Comparison of ENCODE assay signal across 11 cellular contexts in the genomic region with DNA sequence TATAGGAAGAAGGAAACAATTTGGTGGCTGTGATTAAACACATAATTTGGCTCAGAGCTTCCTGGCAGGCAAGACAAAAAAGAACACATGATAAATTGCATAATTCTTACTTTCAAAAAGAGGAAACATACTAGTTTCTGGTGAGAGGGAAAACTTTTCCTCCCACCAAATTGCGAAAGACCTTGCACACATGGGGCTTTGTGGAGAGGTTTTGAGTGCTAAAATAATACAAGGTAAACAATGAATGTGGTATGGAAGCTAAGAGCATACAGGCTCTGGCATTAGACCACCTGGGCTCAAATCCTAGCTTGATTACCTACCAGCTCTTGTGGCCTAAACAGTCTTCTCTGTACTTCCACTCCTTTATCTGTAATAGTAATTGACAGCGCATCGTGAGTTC.
DNase-seq lines count a peak whose midpoint lies in the region; ATAC-seq and TF ChIP-seq lines count a peak whose summit lies in the region.
"Had no signal": no experiment of that assay in that cellular context is flagged by ENCODE, and none has a peak within 500 bp of the region (broad histone marks: within the 10 kb centered on the region; RNA-seq: fewer than 3 reads in every experiment).

No MANE protein-coding gene starts in this region.

- H3K27ac ChIP-seq in HL-60 (replicated peaks) (peak overlapping the region; percentile 67), sigmoid colon (peak overlapping the region; percentile 64 to 76 (median 72))
- H3K27ac ChIP-seq: SK-N-MC had no signal

- no peak overlapping the region for H3K4me3 ChIP-seq in HL-60 (replicated peaks; ENCODE audit: insufficient read depth, low read length)
- no peak overlapping the region for H3K4me3 ChIP-seq in sigmoid colon
- H3K4me3 ChIP-seq: SK-N-MC had no signal

- H3K4me1 ChIP-seq in sigmoid colon = peaks cover 0 to 54% (median 49%) of the 10 kb centered on the region in 4 donors

- no peak overlapping the region for H3K4me3 Mint-ChIP-seq in activated CD4-positive, alpha-beta T cell treated with anti-CD3 and anti-CD28 coated beads for 36 hours
- H3K4me3 Mint-ChIP-seq: activated naive CD4-positive, alpha-beta T cell treated with anti-CD3 and anti-CD28 coated beads for 36 hours had no signal

- no peaks in the 10 kb centered on the region for H3K36me3 ChIP-seq in sigmoid colon

- H3K36me3 Mint-ChIP-seq in activated CD4-positive, alpha-beta T cell treated with anti-CD3 and anti-CD28 coated beads for 36 hours (ENCODE audit: low read depth) = no peaks in the 10 kb centered on the region

- POLR2A ChIA-PET in activated CD4-positive, alpha-beta T cell treated with anti-CD3 and anti-CD28 coated beads for 36 hours (lab: Charles Lee) = no interaction called here

- CTCF ChIA-PET in activated CD4-positive, alpha-beta T cell treated with anti-CD3 and anti-CD28 coated beads for 36 hours (lab: Charles Lee) = interaction anchor here (1.1 kb wide), 1 partner anchor 24 kb away, joined by 4 read pairs; no protein-coding TSS in a partner anchor

- no peaks in the 10 kb centered on the region for H3K9me3 ChIP-seq in sigmoid colon

- 72 to 81% methylated on average over 3 of the region's 3 CpGs for WGBS in sigmoid colon, 2 donors

- H3K27me3 Mint-ChIP-seq in activated CD4-positive, alpha-beta T cell treated with anti-CD3 and anti-CD28 coated beads for 36 hours = no peaks in the 10 kb centered on the region

- intact Hi-C loops in sigmoid colon (cut with DNase I) = no loop called here
- intact Hi-C loops in activated CD4-positive, alpha-beta T cell treated with anti-CD3 and anti-CD28 coated beads for 36 hours (cut with DNase I, micrococcal nuclease) = no loop called here

- TF ChIP-seq EP300 in sigmoid colon (IDR thresholded peaks at IDR 0.05) = peak in 1 of 4 donors; percentile 63

- DNase-seq in HL-60 (ENCODE audit: low read depth in 1 of 2, low spot score in 1 of 2) = peak; percentile 90 to 96
- DNase-seq in SKM-1 treated with dmso at 0.1 percent for 144 hours (lab: John Stamatoyannopoulos, UW; ENCODE audit: unreplicated experiment) = peak; percentile 95
- peak; percentile 42 for DNase-seq in globus pallidus (ENCODE audit: low spot score)
- peak; percentile 74 for DNase-seq in sigmoid colon
- no peak for DNase-seq in activated CD4-positive, alpha-beta T cell treated with anti-CD3 and anti-CD28 coated beads for 36 hours
- DNase-seq in nucleus accumbens (lab: John Stamatoyannopoulos, UW) = no peak
- no peak for DNase-seq in stimulated activated CD4-positive, alpha-beta T cell treated with anti-CD3 and anti-CD28 coated beads, Interleukin-2, amount 100 ng/mL, for 24 hours
- no peak for DNase-seq in germinal center (ENCODE audit: low spot score)
- DNase-seq: activated naive CD4-positive, alpha-beta T cell treated with anti-CD3 and anti-CD28 coated beads for 36 hours; stimulated activated CD4-positive, alpha-beta T cell treated with anti-CD3 and anti-CD28 coated beads, Interleukin-4, amount 100 ng/mL, for 1 hour had no signal

- ATAC-seq in activated CD4-positive, alpha-beta T cell treated with anti-CD3 and anti-CD28 coated beads for 36 hours = no peak

- H3K27me3 ChIP-seq in HL-60 (ENCODE audit: insufficient read depth, poor library complexity, severe bottlenecking) (no peaks in the 10 kb centered on the region), sigmoid colon (no peaks in the 10 kb centered on the region)

- no peak overlapping the region for H3K27ac Mint-ChIP-seq in activated CD4-positive, alpha-beta T cell treated with anti-CD3 and anti-CD28 coated beads for 36 hours
- H3K27ac Mint-ChIP-seq: activated naive CD4-positive, alpha-beta T cell treated with anti-CD3 and anti-CD28 coated beads for 36 hours had no signal

- TF ChIP-seq CTCF in HL-60 (IDR thresholded peaks at IDR 0.05; ENCODE audit: insufficient read depth, low read length) = no peak
- TF ChIP-seq CTCF in sigmoid colon (IDR thresholded peaks at IDR 0.05) = no peak

- TF ChIP-seq POLR2A in sigmoid colon (IDR thresholded peaks at IDR 0.05) = no peak

- no peaks in the 10 kb centered on the region for H3K4me1 Mint-ChIP-seq in activated CD4-positive, alpha-beta T cell treated with anti-CD3 and anti-CD28 coated beads for 36 hours

- H3K9me3 Mint-ChIP-seq in activated CD4-positive, alpha-beta T cell treated with anti-CD3 and anti-CD28 coated beads for 36 hours (ENCODE audit: low read depth) = no peaks in the 10 kb centered on the region
- H3K9me3 Mint-ChIP-seq: activated naive CD4-positive, alpha-beta T cell treated with anti-CD3 and anti-CD28 coated beads for 36 hours had no signal

Comparison
In these comparisons a context has a peak if more than half of its experiments do, and no peak if none do; other contexts are left out.
1. DNase-seq: peak in HL-60 (2 of 2), SKM-1 treated with dmso at 0.1 percent for 144 hours (single experiment), globus pallidus (single experiment) and sigmoid colon (single experiment); none in activated CD4-positive, alpha-beta T cell treated with anti-CD3 and anti-CD28 coated beads for 36 hours (single experiment), nucleus accumbens (0 of 56), stimulated activated CD4-positive, alpha-beta T cell treated with anti-CD3 and anti-CD28 coated beads, Interleukin-2, amount 100 ng/mL, for 24 hours (0 of 2) and germinal center (single experiment).